8 cellular contexts compared by ENCODE assay signal in genomic region chrX:78106651-78106986, GRCh38. TPM values are rescaled to one million over a fixed set of nuclear protein-coding genes. Genes with fewer than 3 reads are reported as not detected.
A peak's percentile ranks its signal among the peaks of the same experiment; 100 is the strongest.
DNase-seq lines count a peak whose midpoint lies in the region; ATAC-seq and TF ChIP-seq lines count a peak whose summit lies in the region.

No MANE protein-coding gene starts in this region.

- ATAC-seq in GM19023 (IDR thresholded peaks at IDR 0.05; ENCODE audit: unreplicated experiment) (no peak), HG03521 (IDR thresholded peaks at IDR 0.05; ENCODE audit: unreplicated experiment) (no peak), HG03457 (IDR thresholded peaks at IDR 0.05; ENCODE audit: unreplicated experiment) (no peak)

- H3K79me2 ChIP-seq in DOHH2 (ENCODE audit: control insufficient read depth, low read length) (peaks cover 74% of the 10 kb centered on the region), osteoblast (ENCODE audit: insufficient read depth, low read length) (peaks cover 68% of the 10 kb centered on the region)

- H3K9me2 ChIP-seq in DOHH2 (replicated peaks; ENCODE audit: control insufficient read depth, low read length): no peaks in the 10 kb centered on the region

- H4K20me1 ChIP-seq in DOHH2 (ENCODE audit: control insufficient read depth, insufficient read depth, low read depth, low read length) (peaks cover 35% of the 10 kb centered on the region), osteoblast (ENCODE audit: insufficient read depth, low read length) (peaks cover 39% of the 10 kb centered on the region)

- H2AFZ ChIP-seq in osteoblast (ENCODE audit: low read length): no peak overlapping the region

- H3K4me3 ChIP-seq in DOHH2 (ENCODE audit: low read length) (peak overlapping the region; percentile 93), MG63 (peak overlapping the region; percentile 71), osteoblast (ENCODE audit: insufficient read depth, low read length) (no peak overlapping the region)

- peaks cover 52% of the 10 kb centered on the region for H3K4me1 ChIP-seq in DOHH2 (ENCODE audit: control insufficient read depth, low read length)
- H3K4me1 ChIP-seq in osteoblast (ENCODE audit: insufficient read depth, low read length): peaks cover 11% of the 10 kb centered on the region

- H3K27me3 ChIP-seq in DOHH2 (ENCODE audit: control insufficient read depth, low read length) (no peaks in the 10 kb centered on the region), MG63 (no peaks in the 10 kb centered on the region), osteoblast (ENCODE audit: insufficient read depth, low read length) (no peaks in the 10 kb centered on the region)

- TF ChIP-seq CTCF in DOHH2 (IDR thresholded peaks at IDR 0.05; ENCODE audit: low read depth, low read length, poor library complexity, severe bottlenecking): no peak
- TF ChIP-seq CTCF in osteoblast (IDR thresholded peaks at IDR 0.05; ENCODE audit: extremely low read depth, low read depth, low read length): no peak

- H3K4me2 ChIP-seq in DOHH2 (ENCODE audit: low read length): peak overlapping the region; percentile 57
- peak overlapping the region; percentile 90 for H3K4me2 ChIP-seq in osteoblast (ENCODE audit: insufficient read depth, low read length)

- DNase-seq in MG63 (no peak), osteoblast (ENCODE audit: insufficient read length, low spot score, missing footprints) (no peak)
- no peak for DNase-seq in effector CD8-positive, alpha-beta T cell (lab: John Stamatoyannopoulos, UW)

- no peaks in the 10 kb centered on the region for H3F3A ChIP-seq in DOHH2 (ENCODE audit: control insufficient read depth, insufficient read depth)

- intact Hi-C loops in dendritic cell treated with granulocyte-macrophage colony-stimulating factor and Interleukin-4, amounts not matched to agents 40 ng/mL and 50 ng/mL, for 4 days (cut with micrococcal nuclease): loop anchor here (5.0 kb wide), 1 partner anchor 194 kb away; the partner anchor contains the start of gene ATP7A

- peaks cover 71% of the 10 kb centered on the region for H3K36me3 ChIP-seq in DOHH2 (ENCODE audit: control insufficient read depth, low read length)
- H3K36me3 ChIP-seq in MG63: peaks cover 26% of the 10 kb centered on the region
- H3K36me3 ChIP-seq in osteoblast (ENCODE audit: insufficient read depth, low read length): peaks cover 7% of the 10 kb centered on the region

- H3K27ac Mint-ChIP-seq in dendritic cell treated with granulocyte-macrophage colony-stimulating factor and Interleukin-4, amounts not matched to agents 40 ng/mL and 50 ng/mL, for 4 days: peak overlapping the region; percentile 94

- peaks cover 4% of the 10 kb centered on the region; the same call in 1 of the 2 replicates for H3K9me3 ChIP-seq in DOHH2 (ENCODE audit: control insufficient read depth, insufficient read depth, low read length)
- no peaks in the 10 kb centered on the region for H3K9me3 ChIP-seq in MG63
- no peaks in the 10 kb centered on the region for H3K9me3 ChIP-seq in osteoblast (ENCODE audit: low read depth, low read length)

- H3K4me3 Mint-ChIP-seq in dendritic cell treated with granulocyte-macrophage colony-stimulating factor and Interleukin-4, amounts not matched to agents 40 ng/mL and 50 ng/mL, for 4 days: peak overlapping the region; percentile 91

- H3K4me1 Mint-ChIP-seq in dendritic cell treated with granulocyte-macrophage colony-stimulating factor and Interleukin-4, amounts not matched to agents 40 ng/mL and 50 ng/mL, for 4 days (ENCODE audit: low read depth): peaks cover 29% of the 10 kb centered on the region

- H3K9me3 Mint-ChIP-seq in dendritic cell treated with granulocyte-macrophage colony-stimulating factor and Interleukin-4, amounts not matched to agents 40 ng/mL and 50 ng/mL, for 4 days: no peaks in the 10 kb centered on the region

- no peaks in the 10 kb centered on the region for H3K27me3 Mint-ChIP-seq in dendritic cell treated with granulocyte-macrophage colony-stimulating factor and Interleukin-4, amounts not matched to agents 40 ng/mL and 50 ng/mL, for 4 days

- H3K27ac ChIP-seq in DOHH2 (ENCODE audit: low read depth, low read length) (no peak overlapping the region), osteoblast (ENCODE audit: low read depth, low read length) (no peak overlapping the region)

- H3K36me3 Mint-ChIP-seq in dendritic cell treated with granulocyte-macrophage colony-stimulating factor and Interleukin-4, amounts not matched to agents 40 ng/mL and 50 ng/mL, for 4 days (ENCODE audit: low read depth): peaks cover 54% of the 10 kb centered on the region

RNA-seq across cellular contexts. Expression of gene PGK1, which starts 2.6 kb away (rescaled TPM):
- 328 and 387 TPM in 2 replicates for total RNA-seq in MG63 (2014; rRNA removed; shearing (Covaris generic); ENCODE audit: low replicate concordance)
- total RNA-seq in osteoblast: 126 and 206 TPM in 2 replicates

RNA-seq across cellular contexts. Expression of gene TAF9B, which starts 32.8 kb away (rescaled TPM):
- 31.0 and 34.9 TPM in 2 replicates for total RNA-seq in MG63 (2014; rRNA removed; shearing (Covaris generic); ENCODE audit: low replicate concordance)
- total RNA-seq in osteoblast: 20.3 and 23.3 TPM in 2 replicates
